8 cellular contexts compared by ENCODE assay signal in the genomic region with DNA sequence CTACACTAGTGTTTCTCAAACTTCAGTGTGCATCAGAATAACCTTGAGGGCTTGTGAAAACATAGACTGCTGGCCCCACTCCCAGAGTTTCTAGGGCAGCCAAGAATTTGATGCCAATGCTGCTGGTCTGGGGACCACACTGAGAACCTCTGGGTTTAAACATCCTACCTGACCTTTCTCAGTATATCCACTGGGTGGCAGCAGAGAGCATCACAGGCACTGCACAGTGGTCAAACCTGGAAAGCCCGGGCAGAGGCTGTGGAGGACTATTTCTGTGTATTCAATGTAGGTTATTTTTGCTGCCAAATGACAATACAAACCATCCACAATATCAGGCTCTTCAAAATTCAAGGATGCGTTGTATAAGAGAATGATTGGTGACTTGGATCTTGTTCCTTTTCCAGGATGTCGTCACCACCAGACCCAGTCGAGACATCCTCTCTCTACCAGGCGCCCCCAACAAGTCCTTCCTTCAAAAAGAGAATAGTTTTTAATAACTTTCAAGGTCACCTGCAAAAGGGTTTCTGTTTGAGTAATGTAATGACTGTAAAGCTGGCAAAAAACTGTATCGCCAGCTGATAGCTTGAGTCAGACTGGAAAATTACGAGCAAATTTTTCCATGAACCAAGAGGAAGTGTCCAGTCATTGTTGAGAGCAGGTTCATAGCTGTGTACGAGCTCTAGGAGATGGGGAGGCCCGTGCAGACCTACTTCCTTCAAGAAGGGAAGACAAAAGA. TPM values are rescaled to one million over a fixed set of nuclear protein-coding genes. Genes with fewer than 3 reads are reported as not detected.
DNase-seq lines count a peak whose midpoint lies in the region; ATAC-seq and TF ChIP-seq lines count a peak whose summit lies in the region.

No MANE protein-coding gene starts in this region.

- no peak for TF ChIP-seq POLR2A in body of pancreas (IDR thresholded peaks at IDR 0.05)

- H3K27me3 ChIP-seq in ACC112 (ENCODE audit: insufficient read depth, low read length) (no peaks in the 10 kb centered on the region), body of pancreas (no peaks in the 10 kb centered on the region)

- intact Hi-C loops in body of pancreas (cut with DNase I), result loop anchor here (5.0 kb wide), 1 partner anchor 36 kb away; no protein-coding TSS in a partner anchor

- no peaks in the 10 kb centered on the region for H3K36me3 Mint-ChIP-seq in immature natural killer cell

- H3K27me3 Mint-ChIP-seq in immature natural killer cell (ENCODE audit: low read depth in 3 of 3), result peaks cover 7 to 14% (median 10%) of the 10 kb centered on the region in 3 donors

- H3K27ac Mint-ChIP-seq in immature natural killer cell, result no peak overlapping the region

- H3K9me3 Mint-ChIP-seq in immature natural killer cell, result no peaks in the 10 kb centered on the region

- H3K4me3 ChIP-seq in ACC112 (ENCODE audit: low read depth, low read length) (peak overlapping the region; percentile 17), body of pancreas (no peak overlapping the region)

- no peaks in the 10 kb centered on the region for H3K4me1 ChIP-seq in ACC112 (ENCODE audit: control insufficient read depth, insufficient read depth, low read length, unreplicated experiment)
- H3K4me1 ChIP-seq in body of pancreas, result peaks cover 18% of the 10 kb centered on the region

- peak overlapping the region; percentile 62 for H3K27ac ChIP-seq in ACC112 (ENCODE audit: low read depth, low read length)
- peak overlapping the region; percentile 4 to 74 (median 42) for H3K27ac ChIP-seq in body of pancreas

- peak; percentile 65 for DNase-seq in NCI-H2081 treated with DMSO at 0.1 percent for 48 hours (lab: John Stamatoyannopoulos, UW)
- DNase-seq in UCSD-AML1 (lab: John Stamatoyannopoulos, UW; ENCODE audit: unreplicated experiment), result peak; percentile 54
- DNase-seq in body of pancreas, result peak; percentile 81 to 89 (median 87)
- peak; percentile 48 to 55 (median 54) for DNase-seq in immature natural killer cell
- peak; percentile 70 for DNase-seq in stimulated activated CD4-positive, alpha-beta T cell treated with anti-CD3 and anti-CD28 coated beads, Interleukin-15, amount 100 ng/mL, for 24 hours

- H3K9me3 ChIP-seq in body of pancreas, result no peaks in the 10 kb centered on the region

- no peaks in the 10 kb centered on the region for H3K36me3 ChIP-seq in ACC112 (ENCODE audit: insufficient read depth, low read length)
- no peaks in the 10 kb centered on the region for H3K36me3 ChIP-seq in body of pancreas (replicated peaks in 1 of 2; ENCODE audit: insufficient read depth in 1 of 2, low read depth in 2 of 2)

- ATAC-seq in GM18511 (IDR thresholded peaks at IDR 0.05; ENCODE audit: unreplicated experiment), result peak; percentile 85
- ATAC-seq in HG02973 (IDR thresholded peaks at IDR 0.05; ENCODE audit: unreplicated experiment), result peak; percentile 78
- peak; percentile 93 for ATAC-seq in body of pancreas

- peak; percentile 87 to 96 (median 93) for TF ChIP-seq CTCF in body of pancreas (IDR thresholded peaks at IDR 0.05)

- WGBS in body of pancreas, 2 donors, result 21% methylated on average over 9 of the region's 9 CpGs

- H2AFZ ChIP-seq in ACC112 (ENCODE audit: low read length, unreplicated experiment), result peak overlapping the region; percentile 50

- H3K4me1 Mint-ChIP-seq in immature natural killer cell, result peaks cover 4 to 13% of the 10 kb centered on the region in 2 donors

- peak overlapping the region in 1 of 5 donors; percentile 39 for H3K4me3 Mint-ChIP-seq in immature natural killer cell

- no peaks in the 10 kb centered on the region for H3K79me2 ChIP-seq in ACC112 (ENCODE audit: control insufficient read depth, insufficient read depth, low read length, unreplicated experiment)

RNA-seq across cellular contexts. Expression of a gene that starts 30.6 kb away (rescaled TPM):
- 10 to 100 TPM; 10.9 to 16.3 TPM for total RNA-seq in body of pancreas
- under 1 TPM in 1 of 3 donors, not detected in 2; 0.52 TPM for polyA plus RNA-seq in immature natural killer cell
